18 cellular contexts compared by ENCODE assay signal in genomic region chr14:68630611-68631013, GRCh38.
A peak's percentile ranks its signal among the peaks of the same experiment; 100 is the strongest.
DNase-seq lines count a peak whose midpoint lies in the region; ATAC-seq and TF ChIP-seq lines count a peak whose summit lies in the region.
"Had no signal": no experiment of that assay in that cellular context is flagged by ENCODE, and none has a peak within 500 bp of the region (broad histone marks: within the 10 kb centered on the region; RNA-seq: fewer than 3 reads in every experiment).

No MANE protein-coding gene starts in this region.

- H3K27me3 ChIP-seq in BLaER1: no peaks in the 10 kb centered on the region
- H3K27me3 ChIP-seq in colonic mucosa: no peaks in the 10 kb centered on the region
- H3K27me3 ChIP-seq: transverse colon had no signal

- TF ChIP-seq POLR2A in lower leg skin (IDR thresholded peaks at IDR 0.05): no peak

- DNase-seq in colonic mucosa (peak; percentile 16), lower leg skin (ENCODE audit: low spot score in 2 of 2) (peak; percentile 11 to 74), retinal pigment epithelial cell (ENCODE audit: low read depth) (peak; percentile 80), GM13976 (ENCODE audit: low spot score) (no peak), putamen (ENCODE audit: low spot score) (no peak)
- no peak for DNase-seq in activated CD4-positive, CD25-positive, alpha-beta regulatory T cell treated with anti-CD3 and anti-CD28 coated beads, Interleukin-2, amount 50 U/mL, for 72 hours
- DNase-seq: activated CD8-positive, alpha-beta memory T cell treated with anti-CD3 and anti-CD28 coated beads, Interleukin-2, amount 10 ng/mL, durations not matched to agents 7 days and 5 days; activated effector memory CD4-positive, alpha-beta T cell treated with anti-CD3 and anti-CD28 coated beads, Interleukin-2, amount 50 U/mL, for 16 hours; amniotic stem cell; foreskin melanocyte; GOT3; naive thymus-derived CD4-positive, alpha-beta T cell; NCI-H1436; NCI-H82; transverse colon had no signal

- in situ Hi-C loops in GM13976 (cut with MboI; ENCODE audit: low sequenced_read_pairs, unreplicated experiment): no loop called here

- no peaks in the 10 kb centered on the region for H3K9me3 ChIP-seq in BLaER1
- H3K9me3 ChIP-seq in colonic mucosa: no peaks in the 10 kb centered on the region
- H3K9me3 ChIP-seq: transverse colon had no signal

- WGBS in lower leg skin, 2 donors: 84 to 92% methylated on average over 7 of the region's 7 CpGs

- ATAC-seq in HG02938 (IDR thresholded peaks at IDR 0.05; ENCODE audit: unreplicated experiment): no peak
- ATAC-seq: activated CD4-positive, CD25-positive, alpha-beta regulatory T cell treated with anti-CD3 and anti-CD28 coated beads, Interleukin-2, amount 50 U/mL, for 24 hours; activated CD8-positive, alpha-beta memory T cell treated with anti-CD3 and anti-CD28 coated beads, Interleukin-2, amount 10 ng/mL, durations not matched to agents 7 days and 5 days; naive thymus-derived CD4-positive, alpha-beta T cell had no signal

- H3K36me3 ChIP-seq in BLaER1 (no peaks in the 10 kb centered on the region), colonic mucosa (no peaks in the 10 kb centered on the region)
- H3K36me3 ChIP-seq: transverse colon had no signal

- no peak overlapping the region for H3K27ac ChIP-seq in BLaER1
- no peak overlapping the region for H3K27ac ChIP-seq in colonic mucosa

- H3K4me1 ChIP-seq in BLaER1 (peaks cover 91% of the 10 kb centered on the region), colonic mucosa (peaks cover 9% of the 10 kb centered on the region)

- H3K4me3 ChIP-seq in BLaER1 (no peak overlapping the region), colonic mucosa (no peak overlapping the region), lower leg skin (ENCODE audit: low read depth, poor library complexity, severe bottlenecking) (no peak overlapping the region), retinal pigment epithelial cell (ENCODE audit: low read length) (no peak overlapping the region)
- H3K4me3 ChIP-seq: transverse colon had no signal

- H3K9ac ChIP-seq in BLaER1 (no peak overlapping the region), colonic mucosa (ENCODE audit: low read depth in 2 of 2, low read length in 2 of 2) (no peak overlapping the region)

- intact Hi-C loops in colonic mucosa (cut with DNase I): no loop called here
- intact Hi-C loops in lower leg skin (cut with DNase I; ENCODE audit: low total_unique reads): no loop called here

- TF ChIP-seq CTCF in colonic mucosa (IDR thresholded peaks at IDR 0.05) (no peak), lower leg skin (IDR thresholded peaks at IDR 0.05) (no peak), retinal pigment epithelial cell (conservative IDR thresholded peaks at IDR 0.05; ENCODE audit: low read depth, low read length) (peak; percentile 15), GM13976 (IDR thresholded peaks at IDR 0.05; ENCODE audit: borderline replicate concordance, control extremely low read depth, extremely low read depth, insufficient read depth, missing control alignments) (no peak)

- H4K20me1 ChIP-seq in BLaER1: no peaks in the 10 kb centered on the region

- H3K4me2 ChIP-seq in BLaER1: peak overlapping the region; percentile 19; the same call in 1 of the 2 replicates

Comparison
In these comparisons a context has a peak if more than half of its experiments do, and no peak if none do; other contexts are left out.
1. DNase-seq: peak in colonic mucosa (single experiment), lower leg skin (2 of 2) and retinal pigment epithelial cell (single experiment); none in GM13976 (single experiment), activated CD4-positive, CD25-positive, alpha-beta regulatory T cell treated with anti-CD3 and anti-CD28 coated beads, Interleukin-2, amount 50 U/mL, for 72 hours (single experiment) and putamen (single experiment).